8 cellular contexts compared by ENCODE assay signal in the genomic region with DNA sequence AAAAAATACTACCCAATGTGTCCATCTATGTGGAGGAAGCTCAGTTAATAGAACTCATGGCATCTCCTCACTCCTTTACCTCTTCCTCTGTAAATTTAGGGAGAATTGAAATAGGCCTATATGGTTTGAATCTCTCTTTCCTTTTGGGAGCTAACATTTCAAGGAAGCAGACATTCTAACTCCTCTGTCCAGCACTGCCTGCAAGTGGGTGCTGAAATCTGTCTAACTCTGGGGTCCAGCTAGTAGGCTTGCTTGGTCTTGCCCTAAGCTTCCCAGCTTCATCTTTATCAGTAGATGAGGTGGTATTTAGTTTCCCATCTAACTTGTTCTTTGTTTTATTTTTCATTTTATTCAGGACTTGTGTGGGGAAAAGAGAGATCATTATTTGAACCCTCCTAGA.
"Had no signal": no experiment of that assay in that cellular context is flagged by ENCODE, and none has a peak within 500 bp of the region (broad histone marks: within the 10 kb centered on the region; RNA-seq: fewer than 3 reads in every experiment).

No MANE protein-coding gene starts in this region.

- H3K4me3 Mint-ChIP-seq: GM23338, H9 had no signal

- H3K4me1 Mint-ChIP-seq: GM23338 had no signal

- DNase-seq: GM23248, GOT3, H7, H9, HCEC 1CT had no signal

- H3K27ac ChIP-seq: GM23248 had no signal

- H3K4me1 ChIP-seq: HAP-1 had no signal

- H3K4me2 ChIP-seq: GM23338 had no signal

- H3K27ac Mint-ChIP-seq: GM23338, H9 had no signal

- H3K36me3 ChIP-seq: HAP-1 had no signal

- ATAC-seq: GM23338, HCT116 had no signal

- H3K9ac ChIP-seq: GM23248 had no signal

- H3K4me3 ChIP-seq: GM23248, GM23338, HAP-1 had no signal

- H3K9me3 ChIP-seq: HAP-1 had no signal

- H2AFZ ChIP-seq: GM23248, GM23338 had no signal
